Comparison of ENCODE assay signal across 9 cellular contexts in the genomic region with DNA sequence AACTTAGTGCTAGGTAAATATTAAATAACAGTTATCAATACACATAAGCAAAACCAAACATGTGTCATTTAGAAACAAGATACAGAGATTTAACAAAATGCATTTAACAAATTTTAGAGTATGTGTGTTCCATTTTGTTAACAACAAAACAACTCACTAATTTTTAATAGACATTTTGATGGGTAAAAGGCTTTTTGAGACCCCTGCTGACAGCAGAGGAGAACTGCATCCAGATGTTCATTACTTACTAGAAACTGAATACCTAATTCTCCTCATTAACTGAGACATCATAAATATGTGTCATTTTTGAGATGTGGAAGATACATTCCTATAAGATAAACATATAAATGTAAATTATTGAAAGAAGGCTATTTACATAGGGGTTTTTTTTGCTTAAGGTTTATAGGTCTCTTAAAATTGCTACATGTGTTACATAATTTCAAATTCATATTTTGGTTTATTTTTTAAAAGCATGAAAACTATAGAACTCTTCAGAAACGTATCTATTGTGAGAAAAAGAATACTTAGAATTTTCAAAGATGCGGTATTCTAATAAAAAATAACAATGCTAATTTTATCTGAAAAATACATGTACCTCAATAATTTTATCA.
DNase-seq lines count a peak whose midpoint lies in the region; ATAC-seq and TF ChIP-seq lines count a peak whose summit lies in the region.
"Had no signal": no experiment of that assay in that cellular context is flagged by ENCODE, and none has a peak within 500 bp of the region (broad histone marks: within the 10 kb centered on the region; RNA-seq: fewer than 3 reads in every experiment).

No MANE protein-coding gene starts in this region.

- TF ChIP-seq RAD21 in SK-N-SH (IDR thresholded peaks at IDR 0.05; ENCODE audit: low read length), result peak; percentile 82

- ATAC-seq in SK-N-SH treated with all-trans-retinoic acid at 6 μM for 48 hours, result no peak
- ATAC-seq in HG02840 (IDR thresholded peaks at IDR 0.05; ENCODE audit: low FRiP score, unreplicated experiment), result peak; percentile 51

- H3K9ac ChIP-seq in SK-N-SH, result no peak overlapping the region

- no peaks in the 10 kb centered on the region for H3K4me1 Mint-ChIP-seq in glutamatergic neuron (ENCODE audit: low read depth, unreplicated experiment)
- H3K4me1 Mint-ChIP-seq: central memory CD8-positive, alpha-beta T cell had no signal

- TF ChIP-seq EP300 in SK-N-SH (IDR thresholded peaks at IDR 0.05; ENCODE audit: borderline replicate concordance in 1 of 2, low read depth in 1 of 2, low read length in 1 of 2), result no peak

- H3K4me1 ChIP-seq in SK-N-SH (ENCODE audit: control insufficient read depth in 1 of 2, insufficient read depth in 2 of 2, low read depth in 1 of 2, low read length in 1 of 2), result peaks cover 0 to 2% of the 10 kb centered on the region in 2 experiments; a peak in 1 of 4 replicates

- no peaks in the 10 kb centered on the region for H3K9me3 ChIP-seq in SK-N-SH

- no peak overlapping the region for H3K4me3 Mint-ChIP-seq in glutamatergic neuron (ENCODE audit: unreplicated experiment)
- H3K4me3 Mint-ChIP-seq: central memory CD8-positive, alpha-beta T cell had no signal

- no peaks in the 10 kb centered on the region for H4K20me1 ChIP-seq in SK-N-SH (ENCODE audit: insufficient read depth)

- H3K27ac Mint-ChIP-seq in glutamatergic neuron (ENCODE audit: unreplicated experiment), result no peak overlapping the region

- H3K9me3 Mint-ChIP-seq in glutamatergic neuron (ENCODE audit: unreplicated experiment), result no peaks in the 10 kb centered on the region
- H3K9me3 Mint-ChIP-seq: central memory CD8-positive, alpha-beta T cell had no signal

- H3K27me3 ChIP-seq in SK-N-SH (ENCODE audit: insufficient read depth), result no peaks in the 10 kb centered on the region

- no peaks in the 10 kb centered on the region for H3F3A ChIP-seq in SK-N-SH (replicated peaks; ENCODE audit: insufficient read depth)

- CTCF ChIA-PET in SK-N-SH (lab: Yijun Ruan, JAX), result interaction anchor here (1.3 to 1.5 kb wide), 2 partner anchors 88 to 949 kb away, joined by 3 to 4 read pairs; no protein-coding TSS in a partner anchor

- in situ Hi-C loops in SK-MEL-5 (cut with HindIII; ENCODE audit: low pct_unique_long_range_greater_than_20kb, low sequenced_read_pairs), result no loop called here

- H2AFZ ChIP-seq in SK-N-SH (ENCODE audit: low read depth), result no peak overlapping the region

- H3K79me2 ChIP-seq in SK-N-SH (ENCODE audit: insufficient read depth), result no peaks in the 10 kb centered on the region

- no peak overlapping the region for H3K27ac ChIP-seq in SK-N-SH (ENCODE audit: low read depth in 2 of 2, low read length in 1 of 2)

- TF ChIP-seq CTCF in SK-N-SH (IDR thresholded peaks at IDR 0.05) (peak; percentile 92), glutamatergic neuron (IDR thresholded peaks at IDR 0.05; ENCODE audit: partially characterized antibody, unreplicated experiment) (peak; percentile 90)

- H3K4me2 ChIP-seq in SK-N-SH, result no peak overlapping the region

- POLR2A ChIA-PET in SK-N-SH (lab: Yijun Ruan, JAX), result no interaction called here

- 46% methylated on average over 2 of the region's 2 CpGs for WGBS in SK-N-SH (ENCODE audit: low lambda C conversion rate)

- no peaks in the 10 kb centered on the region for H3K36me3 Mint-ChIP-seq in glutamatergic neuron (ENCODE audit: unreplicated experiment)

- no peaks in the 10 kb centered on the region for H3K9me2 ChIP-seq in SK-N-SH

- no peaks in the 10 kb centered on the region for H3K36me3 ChIP-seq in SK-N-SH (replicated peaks in 1 of 2; ENCODE audit: control insufficient read depth in 1 of 2, insufficient read depth in 2 of 2, low read length in 1 of 2)

- DNase-seq in SK-N-SH (peak; percentile 36), SK-MEL-5 (ENCODE audit: low read depth, low spot score) (peak; percentile 51), glutamatergic neuron (no peak), Ammon's horn (ENCODE audit: low spot score) (no peak)
- DNase-seq in activated CD4-positive, alpha-beta T cell treated with anti-CD3 and anti-CD28 coated beads, Interleukin-2, amount 50 U/mL, for 4 hours, result no peak
- DNase-seq in activated CD8-positive, alpha-beta memory T cell treated with anti-CD3 and anti-CD28 coated beads for 24 hours, result no peak

- H3K4me3 ChIP-seq in SK-N-SH (ENCODE audit: low read depth in 2 of 2, low read length in 1 of 2), result no peak overlapping the region

- no peaks in the 10 kb centered on the region for H3K27me3 Mint-ChIP-seq in glutamatergic neuron (ENCODE audit: unreplicated experiment)
- H3K27me3 Mint-ChIP-seq: central memory CD8-positive, alpha-beta T cell had no signal

TF ChIP-seq in SK-N-SH, 30 proteins besides CTCF, POLR2A, EP300 and RAD21:
- TF ChIP-seq RFX5 (IDR thresholded peaks at IDR 0.05; ENCODE audit: low read length) (no peak), TCF12 (IDR thresholded peaks at IDR 0.05) (0 out of 2 replicates have a peak, but pooled peaks have one; percentile 17), SMC3 (IDR thresholded peaks at IDR 0.05; ENCODE audit: low read depth, low read length) (peak; percentile 64)

TF ChIP-seq in SK-N-SH treated with all-trans-retinoic acid at 6 μM for 48 hours, 23 proteins besides CTCF, POLR2A, EP300 and RAD21:
- TF ChIP-seq CSDC2 (CRISPR knock-in tag; IDR thresholded peaks at IDR 0.05) (no peak), ZFP30 (CRISPR knock-in tag; IDR thresholded peaks at IDR 0.05) (no peak), ZNF70 (CRISPR knock-in tag; IDR thresholded peaks at IDR 0.05) (no peak), ZNF8 (CRISPR knock-in tag; IDR thresholded peaks at IDR 0.05) (no peak), RARB (CRISPR knock-in tag; IDR thresholded peaks at IDR 0.05) (no peak), ZNF565 (CRISPR knock-in tag; conservative IDR thresholded peaks at IDR 0.05; ENCODE audit: low read depth) (no peak)
- TF ChIP-seq, protein P1, sequence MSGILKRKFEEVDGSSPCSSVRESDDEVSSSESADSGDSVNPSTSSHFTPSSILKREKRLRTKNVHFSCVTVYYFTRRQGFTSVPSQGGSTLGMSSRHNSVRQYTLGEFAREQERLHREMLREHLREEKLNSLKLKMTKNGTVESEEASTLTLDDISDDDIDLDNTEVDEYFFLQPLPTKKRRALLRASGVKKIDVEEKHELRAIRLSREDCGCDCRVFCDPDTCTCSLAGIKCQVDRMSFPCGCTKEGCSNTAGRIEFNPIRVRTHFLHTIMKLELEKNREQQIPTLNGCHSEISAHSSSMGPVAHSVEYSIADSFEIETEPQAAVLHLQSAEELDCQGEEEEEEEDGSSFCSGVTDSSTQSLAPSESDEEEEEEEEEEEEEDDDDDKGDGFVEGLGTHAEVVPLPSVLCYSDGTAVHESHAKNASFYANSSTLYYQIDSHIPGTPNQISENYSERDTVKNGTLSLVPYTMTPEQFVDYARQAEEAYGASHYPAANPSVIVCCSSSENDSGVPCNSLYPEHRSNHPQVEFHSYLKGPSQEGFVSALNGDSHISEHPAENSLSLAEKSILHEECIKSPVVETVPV (CRISPR knock-in tag; IDR thresholded peaks at IDR 0.05), result no peak

Comparison
In these comparisons a context has a peak if more than half of its experiments do, and no peak if none do; other contexts are left out.
1. DNase-seq: peak in SK-N-SH (single experiment) and SK-MEL-5 (single experiment); none in glutamatergic neuron (single experiment), Ammon's horn (single experiment), activated CD4-positive, alpha-beta T cell treated with anti-CD3 and anti-CD28 coated beads, Interleukin-2, amount 50 U/mL, for 4 hours (0 of 2) and activated CD8-positive, alpha-beta memory T cell treated with anti-CD3 and anti-CD28 coated beads for 24 hours (single experiment).